In genomic region chr17:2688351-2689342, GRCh38 we compare ENCODE assay signal across 8 cellular contexts. TPM values are rescaled to one million over a fixed set of nuclear protein-coding genes. Genes with fewer than 3 reads are reported as not detected.
DNase-seq lines count a peak whose midpoint lies in the region; ATAC-seq, FAIRE-seq and TF ChIP-seq lines count a peak whose summit lies in the region.

No MANE protein-coding gene starts in this region.

- no peak for TF ChIP-seq CTCF in GM20000 (IDR thresholded peaks at IDR 0.05; ENCODE audit: extremely low read depth, missing control alignments)
- TF ChIP-seq CTCF in PC-9 (conservative IDR thresholded peaks at IDR 0.05): no peak
- no peak for TF ChIP-seq CTCF in gastrocnemius medialis (IDR thresholded peaks at IDR 0.05 in 4 of 5, conservative IDR thresholded peaks at IDR 0.05 in 1 of 5)

- peaks cover 34% of the 10 kb centered on the region for H4K20me1 ChIP-seq in PC-9 (ENCODE audit: insufficient read depth)

- no peak overlapping the region for H2AFZ ChIP-seq in PC-9

- H3F3A ChIP-seq in PC-9 (ENCODE audit: insufficient read depth, low read depth): peaks cover 56% of the 10 kb centered on the region

- in situ Hi-C loops in gastrocnemius medialis (cut with MboI; ENCODE audit: low sequenced_read_pairs in 4 of 4): no loop called here

- no peak overlapping the region for H3K4me2 ChIP-seq in PC-9

- H3K9me2 ChIP-seq in PC-9 (ENCODE audit: insufficient read depth): no peaks in the 10 kb centered on the region

- H3K4me3 ChIP-seq in PC-9 (no peak overlapping the region), gastrocnemius medialis (no peak overlapping the region)

- POLR2A ChIA-PET in PC-9 (lab: Charles Lee; ENCODE audit: unreplicated experiment): no interaction called here

- no peak for FAIRE-seq in frontal cortex (lab: Jason Lieb, UNC)

- peak; percentile 21 for DNase-seq in GM20000 (ENCODE audit: low spot score)
- no peak for DNase-seq in PC-9
- peak; percentile 13 to 20 for DNase-seq in frontal cortex (ENCODE audit: low spot score in 2 of 2)
- peak; percentile 86 to 88 for DNase-seq in gastrocnemius medialis
- DNase-seq in NCI-H1092 (lab: John Stamatoyannopoulos, UW): no peak
- no peak for DNase-seq in stimulated activated naive CD4-positive, alpha-beta T cell (lab: John Stamatoyannopoulos, UW)

- H3K27me3 ChIP-seq in PC-9 (ENCODE audit: insufficient read depth, low read depth) (no peaks in the 10 kb centered on the region), gastrocnemius medialis (no peaks in the 10 kb centered on the region)

- no peaks in the 10 kb centered on the region for H3K9me3 ChIP-seq in PC-9 (ENCODE audit: insufficient read depth, low read depth)
- no peaks in the 10 kb centered on the region for H3K9me3 ChIP-seq in gastrocnemius medialis

- no peaks in the 10 kb centered on the region for H3K79me2 ChIP-seq in PC-9 (ENCODE audit: low read depth)

- H3K27ac ChIP-seq in PC-9 (peak overlapping the region; percentile 1; the same call in 1 of the 2 replicates), gastrocnemius medialis (peak overlapping the region; percentile 82 to 94 (median 90))

- intact Hi-C loops in PC-9 (cut with micrococcal nuclease; ENCODE audit: unreplicated experiment) (no loop called here), gastrocnemius medialis (cut with DNase I; ENCODE audit: low total_unique reads) (loop anchor here (5.0 kb wide), 1 partner anchor 96 kb away; the partner anchor contains the start of gene PAFAH1B1)

- BruUV-seq in PC-9 (replicated peaks; lab: Mats Ljungman, UMichigan): no TSS peak

- CTCF ChIA-PET in PC-9 (lab: Charles Lee): no interaction called here

- peak in 1 of 2 donors; percentile 50 for TF ChIP-seq POLR2A in gastrocnemius medialis (IDR thresholded peaks at IDR 0.05)

- H3K4me1 ChIP-seq in PC-9 (replicated peaks; ENCODE audit: insufficient read depth): no peaks in the 10 kb centered on the region
- H3K4me1 ChIP-seq in gastrocnemius medialis: peaks cover 38 to 41% of the 10 kb centered on the region in 2 donors

- ATAC-seq in gastrocnemius medialis (peak; percentile 64 to 73), GM21360 (IDR thresholded peaks at IDR 0.05; ENCODE audit: unreplicated experiment) (no peak), GM21447 (IDR thresholded peaks at IDR 0.05; ENCODE audit: unreplicated experiment) (no peak)

- no peaks in the 10 kb centered on the region for H3K36me3 ChIP-seq in PC-9 (ENCODE audit: low read depth)
- peaks cover 0 to 45% of the 10 kb centered on the region in 2 donors for H3K36me3 ChIP-seq in gastrocnemius medialis

RNA-seq across cellular contexts. Expression of gene CLUH, which starts 22.9 kb away (rescaled TPM):
- 142 and 165 TPM in 2 replicates for total RNA-seq in PC-9 (2021)
- 24.1 TPM for total RNA-seq in frontal cortex
- total RNA-seq in gastrocnemius medialis: 100 to 1,000 TPM; 104 to 286 (median 211) TPM

Comparison
In these comparisons a context has a peak if more than half of its experiments do, and no peak if none do; other contexts are left out.
1. DNase-seq: peak in GM20000 (single experiment), frontal cortex (2 of 2) and gastrocnemius medialis (2 of 2); none in PC-9 (0 of 2), NCI-H1092 (single experiment) and stimulated activated naive CD4-positive, alpha-beta T cell (0 of 6).
2. ATAC-seq: peak in gastrocnemius medialis (2 of 2); none in GM21360 (single experiment) and GM21447 (single experiment).